ENCODE assay signal across 8 cellular contexts in the genomic region with DNA sequence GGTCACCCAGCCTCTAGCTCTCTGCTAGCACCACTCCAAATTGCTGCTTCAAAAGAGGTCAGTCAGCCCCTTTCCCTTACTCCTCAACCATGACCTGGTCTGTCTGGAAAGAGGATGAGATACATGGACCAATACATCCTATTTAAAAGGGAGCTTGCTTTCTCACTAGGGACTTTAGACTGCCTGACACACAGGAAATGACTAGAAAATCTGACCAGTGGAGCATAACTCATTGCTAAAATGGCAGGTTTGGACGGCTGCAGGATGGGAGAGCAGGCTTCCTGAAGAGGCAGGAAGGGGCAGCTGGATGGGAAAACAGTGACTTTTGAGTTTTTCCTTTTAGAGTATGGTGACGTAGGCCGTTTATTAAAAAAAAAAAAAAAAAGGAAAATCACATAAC. TPM values are rescaled to one million over a fixed set of nuclear protein-coding genes. Genes with fewer than 3 reads are reported as not detected.
DNase-seq lines count a peak whose midpoint lies in the region; ATAC-seq and TF ChIP-seq lines count a peak whose summit lies in the region.

No MANE protein-coding gene starts in this region.

- peaks cover 38% of the 10 kb centered on the region for H3K79me2 ChIP-seq in OCI-LY3 (ENCODE audit: low read length)

- no peaks in the 10 kb centered on the region for H3K27me3 Mint-ChIP-seq in stimulated activated naive CD8-positive, alpha-beta T cell treated with anti-CD3 and anti-CD28 coated beads, Interleukin-15, Interleukin-2, amounts not matched to agents 100 ng/mL and 50 ng/mL, for 24 hours

- peak overlapping the region; percentile 93 for H3K27ac Mint-ChIP-seq in stimulated activated naive CD8-positive, alpha-beta T cell treated with anti-CD3 and anti-CD28 coated beads, Interleukin-15, Interleukin-2, amounts not matched to agents 100 ng/mL and 50 ng/mL, for 24 hours

- H3K27ac ChIP-seq in OCI-LY3 (ENCODE audit: low read length) = peak overlapping the region; percentile 79

- no peaks in the 10 kb centered on the region for H3K9me3 ChIP-seq in OCI-LY3 (ENCODE audit: insufficient read depth, low read length)

- H3K4me3 ChIP-seq in OCI-LY3 (ENCODE audit: low read length) = peak overlapping the region; percentile 29

- H3K9ac ChIP-seq in OCI-LY3 (ENCODE audit: low read length) = no peak overlapping the region

- no peak for ATAC-seq in stimulated activated naive CD8-positive, alpha-beta T cell treated with anti-CD3 and anti-CD28 coated beads, Interleukin-15, Interleukin-2, amounts not matched to agents 100 U/mL and 50 U/mL, for 24 hours
- ATAC-seq in left ventricle myocardium superior = peak; percentile 42

- peak overlapping the region; percentile 83 for H3K4me2 ChIP-seq in OCI-LY3 (ENCODE audit: low read length)

- H4K20me1 ChIP-seq in OCI-LY3 (ENCODE audit: insufficient read depth, low read length) = 0 out of 2 replicates have a peak, but pooled peaks cover 5% of the 10 kb centered on the region

- H3K36me3 ChIP-seq in OCI-LY3 (replicated peaks; ENCODE audit: low read depth, low read length) = peaks cover 3% of the 10 kb centered on the region

- H3K27me3 ChIP-seq in OCI-LY3 (ENCODE audit: low read depth, low read length) = no peaks in the 10 kb centered on the region

- no peak for DNase-seq in stimulated activated naive CD8-positive, alpha-beta T cell treated with anti-CD3 and anti-CD28 coated beads, Interleukin-15, Interleukin-2, amounts not matched to agents 100 U/mL and 50 U/mL, for 24 hours
- DNase-seq in left ventricle myocardium superior (no peak), NCI-H2171 treated with DMSO at 0.1 percent for 48 hours (lab: John Stamatoyannopoulos, UW) (no peak), GM20000 (ENCODE audit: low spot score) (no peak), GM19238 (ENCODE audit: insufficient read length, low spot score) (no peak)
- no peak for DNase-seq in stimulated activated CD4-positive, alpha-beta T cell treated with anti-CD3 and anti-CD28 coated beads, Interleukin-4, amount 100 ng/mL, for 1 hour

- TF ChIP-seq CTCF in OCI-LY3 (IDR thresholded peaks at IDR 0.05; ENCODE audit: low read depth, low read length) = no peak
- no peak for TF ChIP-seq CTCF in GM20000 (IDR thresholded peaks at IDR 0.05; ENCODE audit: extremely low read depth, missing control alignments)

- intact Hi-C loops in left ventricle myocardium superior (cut with micrococcal nuclease) = no loop called here

- H3K36me3 Mint-ChIP-seq in stimulated activated naive CD8-positive, alpha-beta T cell treated with anti-CD3 and anti-CD28 coated beads, Interleukin-15, Interleukin-2, amounts not matched to agents 100 ng/mL and 50 ng/mL, for 24 hours (ENCODE audit: low read depth) = peaks cover 14% of the 10 kb centered on the region

- H2AFZ ChIP-seq in OCI-LY3 (ENCODE audit: low read depth, low read length) = 0 out of 2 replicates have a peak overlapping the region, but pooled peaks have one; percentile 7

- no peaks in the 10 kb centered on the region for H3K9me3 Mint-ChIP-seq in stimulated activated naive CD8-positive, alpha-beta T cell treated with anti-CD3 and anti-CD28 coated beads, Interleukin-15, Interleukin-2, amounts not matched to agents 100 ng/mL and 50 ng/mL, for 24 hours

- H3K4me1 ChIP-seq in OCI-LY3 (ENCODE audit: low read length) = peaks cover 53% of the 10 kb centered on the region

- peaks cover 86% of the 10 kb centered on the region for H3K4me1 Mint-ChIP-seq in stimulated activated naive CD8-positive, alpha-beta T cell treated with anti-CD3 and anti-CD28 coated beads, Interleukin-15, Interleukin-2, amounts not matched to agents 100 ng/mL and 50 ng/mL, for 24 hours (ENCODE audit: low read depth)

- peak overlapping the region; percentile 54 for H3K4me3 Mint-ChIP-seq in stimulated activated naive CD8-positive, alpha-beta T cell treated with anti-CD3 and anti-CD28 coated beads, Interleukin-15, Interleukin-2, amounts not matched to agents 100 ng/mL and 50 ng/mL, for 24 hours

RNA-seq across cellular contexts. Expression of a gene that starts 25.3 kb away (rescaled TPM):
- 17.0 TPM for total RNA-seq in left ventricle myocardium superior

RNA-seq across cellular contexts. Expression of a gene that starts 40.0 kb away (rescaled TPM):
- total RNA-seq in left ventricle myocardium superior = 18.6 TPM
